Comparison of ENCODE assay signal across 8 cellular contexts in the genomic region with DNA sequence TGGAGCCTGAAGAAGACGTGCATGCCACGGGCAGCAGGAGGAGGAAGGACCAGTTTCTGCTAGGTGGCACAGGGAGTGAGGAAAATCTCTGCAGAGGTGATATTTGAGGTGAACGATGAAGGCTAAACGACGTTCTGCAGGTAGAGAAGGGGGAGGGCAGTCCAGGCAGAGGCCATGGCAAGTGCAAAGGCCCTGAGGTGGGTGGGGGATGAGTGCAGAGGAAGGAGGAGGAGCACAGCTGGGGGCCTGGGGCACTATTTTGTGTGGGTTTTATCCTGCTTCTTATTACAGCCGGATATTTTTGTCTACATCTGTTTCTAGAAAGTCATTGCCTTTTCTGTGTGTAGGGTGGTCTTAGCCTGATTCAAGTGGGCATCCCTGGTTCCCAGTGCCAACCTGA. TPM values are rescaled to one million over a fixed set of nuclear protein-coding genes. Genes with fewer than 3 reads are reported as not detected.
"Had no signal": no experiment of that assay in that cellular context is flagged by ENCODE, and none has a peak within 500 bp of the region (broad histone marks: within the 10 kb centered on the region; RNA-seq: fewer than 3 reads in every experiment).

No MANE protein-coding gene starts in this region.

- DNase-seq: GM23248, GOT3, H7, KBM-7 had no signal

- H3K27ac ChIP-seq: GM23248 had no signal

- H3K4me3 ChIP-seq: GM23248, HAP-1 had no signal

- H3K4me3 Mint-ChIP-seq: IgD-negative memory B cell had no signal

- H3K9me3 ChIP-seq: HAP-1 had no signal

- H3K9ac ChIP-seq: GM23248 had no signal

- H3K36me3 ChIP-seq: HAP-1 had no signal

- H3K4me1 ChIP-seq: HAP-1 had no signal

- H2AFZ ChIP-seq: GM23248 had no signal

- ATAC-seq: HCT116, HepG2 had no signal

- FAIRE-seq: HepG2 had no signal

RNA-seq across cellular contexts. Expression of a gene that starts 57.6 kb away (rescaled TPM):
- total RNA-seq: GM23248, H7, HepG2 had no signal
- polyA plus RNA-seq: GM23248, HepG2, IgD-negative memory B cell had no signal
